In the genomic region with DNA sequence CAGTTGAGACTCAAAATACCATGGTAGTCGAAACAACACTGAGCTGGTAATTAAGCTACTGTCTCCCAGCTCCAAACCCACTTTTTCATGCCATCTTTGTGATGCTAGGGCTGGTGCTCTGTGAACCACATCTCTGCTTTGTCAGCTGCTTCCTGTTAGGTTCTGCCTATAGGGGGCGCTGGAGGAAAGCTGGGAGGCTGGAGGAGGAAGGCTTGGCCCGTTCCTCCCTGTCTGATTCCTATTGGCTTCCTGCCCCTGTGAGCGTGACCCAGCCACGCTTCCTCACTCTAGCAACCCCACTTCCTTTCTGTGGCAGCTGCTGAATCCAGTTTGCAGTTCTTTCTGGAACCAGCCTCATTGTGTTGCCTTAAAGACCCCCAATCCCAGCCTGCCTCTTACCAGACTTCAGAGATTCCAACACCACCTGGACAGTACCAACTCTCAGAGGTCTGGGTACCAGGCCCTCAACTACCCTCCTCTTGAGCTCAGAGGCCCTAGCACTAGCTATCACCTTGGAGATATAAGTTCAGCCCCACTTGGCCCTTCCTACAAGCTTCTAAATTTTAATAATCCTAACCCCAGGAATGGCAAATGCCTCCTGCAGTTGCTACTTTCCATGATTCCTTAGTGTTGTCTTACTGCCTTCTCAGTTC, we compare ENCODE assay signal across 8 cellular contexts.
DNase-seq lines count a peak whose midpoint lies in the region; ATAC-seq and TF ChIP-seq lines count a peak whose summit lies in the region.

No MANE protein-coding gene starts in this region.

- in situ Hi-C loops in ACHN (cut with HindIII; ENCODE audit: low pct_ligation_motif_present, low pct_unique_long_range_greater_than_20kb, low sequenced_read_pairs) = no loop called here

- H3K4me1 ChIP-seq in PC-3 (ENCODE audit: insufficient read depth, low read length) = no peaks in the 10 kb centered on the region
- no peaks in the 10 kb centered on the region for H3K4me1 ChIP-seq in ascending aorta

- H3K27ac ChIP-seq in PC-3 (ENCODE audit: low read length) (no peak overlapping the region), ascending aorta (no peak overlapping the region)

- no peaks in the 10 kb centered on the region for H3F3A ChIP-seq in PC-3 (ENCODE audit: low read length, unreplicated experiment)

- DNase-seq in ACHN (peak; percentile 43), PC-3 (peak; percentile 16), fibroblast of mammary gland (ENCODE audit: low read depth) (peak; percentile 8), ascending aorta (ENCODE audit: low spot score in 2 of 2) (no peak), NCI-H187 treated with DMSO at 0.1 percent for 48 hours (lab: John Stamatoyannopoulos, UW) (no peak), GF-D8 (lab: John Stamatoyannopoulos, UW) (no peak)
- DNase-seq in stimulated activated CD8-positive, alpha-beta memory T cell treated with anti-CD3 and anti-CD28 coated beads, Interleukin-4, amount 100 ng/mL, for 48 hours = peak; percentile 66

- no peak overlapping the region for H2AFZ ChIP-seq in PC-3 (ENCODE audit: low read length)

- H3K9me2 ChIP-seq in PC-3 (replicated peaks; ENCODE audit: low read length) = no peaks in the 10 kb centered on the region

- H3K9ac ChIP-seq in PC-3 (ENCODE audit: low read length) = no peak overlapping the region

- no peaks in the 10 kb centered on the region for H3K79me2 ChIP-seq in PC-3 (ENCODE audit: low read length)

- H3K9me3 ChIP-seq in PC-3 (ENCODE audit: low read length) (no peaks in the 10 kb centered on the region), ascending aorta (no peaks in the 10 kb centered on the region)

- H3K4me3 ChIP-seq in GM12875 (ENCODE audit: low read depth, low read length) = no peak overlapping the region
- H3K4me3 ChIP-seq in PC-3 (ENCODE audit: low read length) = no peak overlapping the region
- no peak overlapping the region for H3K4me3 ChIP-seq in fibroblast of mammary gland (ENCODE audit: control insufficient read depth, low read depth, low read length)
- no peak overlapping the region for H3K4me3 ChIP-seq in ascending aorta

- no peaks in the 10 kb centered on the region for H4K20me1 ChIP-seq in PC-3 (ENCODE audit: low read length)

- ATAC-seq in PC-3 = no peak

- no TSS peak for BruUV-seq in PC-3 (replicated peaks; lab: Mats Ljungman, UMichigan)

- intact Hi-C loops in PC-3 (cut with micrococcal nuclease) (no loop called here), ascending aorta (cut with DNase I) (no loop called here)

- peak; percentile 62 for TF ChIP-seq CTCF in GM12875 (IDR thresholded peaks at IDR 0.05; ENCODE audit: borderline replicate concordance, insufficient read depth, low read depth, low read length)
- TF ChIP-seq CTCF in PC-3 (conservative IDR thresholded peaks at IDR 0.05; ENCODE audit: low read depth, low read length) = peak; percentile 53
- peak; percentile 26 for TF ChIP-seq CTCF in fibroblast of mammary gland (conservative IDR thresholded peaks at IDR 0.05; ENCODE audit: control insufficient read depth, insufficient read depth, low read depth, low read length)
- no peak for TF ChIP-seq CTCF in ascending aorta (IDR thresholded peaks at IDR 0.05)

- no peak overlapping the region for H3K4me2 ChIP-seq in PC-3 (ENCODE audit: low read length)

- peaks cover 24% of the 10 kb centered on the region for H3K27me3 ChIP-seq in PC-3 (ENCODE audit: low read length)
- H3K27me3 ChIP-seq in ascending aorta = no peaks in the 10 kb centered on the region

- POLR2A ChIA-PET in PC-3 (lab: Charles Lee; ENCODE audit: unreplicated experiment) = no interaction called here

- CTCF ChIA-PET in PC-3 (lab: Charles Lee) = interaction anchor here (0.7 kb wide), 1 partner anchor 54 kb away, joined by 3 read pairs; no protein-coding TSS in a partner anchor

- H3K36me3 ChIP-seq in PC-3 (ENCODE audit: low read depth, low read length) = no peaks in the 10 kb centered on the region
- H3K36me3 ChIP-seq in ascending aorta = no peaks in the 10 kb centered on the region

Comparison
In these comparisons a context has a peak if more than half of its experiments do, and no peak if none do; other contexts are left out.
1. DNase-seq: peak in ACHN (single experiment), PC-3 (single experiment), fibroblast of mammary gland (single experiment) and stimulated activated CD8-positive, alpha-beta memory T cell treated with anti-CD3 and anti-CD28 coated beads, Interleukin-4, amount 100 ng/mL, for 48 hours (single experiment); none in ascending aorta (0 of 2), NCI-H187 treated with DMSO at 0.1 percent for 48 hours (single experiment) and GF-D8 (single experiment).
2. CTCF ChIP-seq: peak in GM12875 (single experiment), PC-3 (single experiment) and fibroblast of mammary gland (single experiment); none in ascending aorta (0 of 3).